Comparison of ENCODE assay signal across 2 cellular contexts in genomic region chr22:28911777-28912669, GRCh38.
A peak's percentile ranks its signal among the peaks of the same experiment; 100 is the strongest.
TF ChIP-seq lines count a peak whose summit lies in the region.

No MANE protein-coding gene starts in this region.

TF ChIP-seq in HEK293, 187 proteins besides CTCF, POLR2A, EP300 and RAD21 (continued from another document):
- TF ChIP-seq PRDM6 (tag by site-specific recombination; IDR thresholded peaks at IDR 0.05), result peak; percentile 82
- TF ChIP-seq FEZF1 (tag by site-specific recombination; IDR thresholded peaks at IDR 0.05), result peak; percentile 39; the same call in 1 of the 2 replicates
- TF ChIP-seq WT1 (tag by site-specific recombination; IDR thresholded peaks at IDR 0.05), result peak; percentile 73
- no peak for TF ChIP-seq ZNF416 (tag by site-specific recombination; IDR thresholded peaks at IDR 0.05)
- peak; percentile 63 for TF ChIP-seq ZNF335 (tag by site-specific recombination; conservative IDR thresholded peaks at IDR 0.05)
- TF ChIP-seq ZNF785 (tag by site-specific recombination; IDR thresholded peaks at IDR 0.05), result no peak
- no peak for TF ChIP-seq ZSCAN5A (tag by site-specific recombination; IDR thresholded peaks at IDR 0.05)
- TF ChIP-seq ZNF133 (tag by site-specific recombination; IDR thresholded peaks at IDR 0.05), result no peak
- peak; percentile 82 for TF ChIP-seq PRDM10 (tag by site-specific recombination; IDR thresholded peaks at IDR 0.05)
- no peak for TF ChIP-seq ZNF514 (tag by site-specific recombination; IDR thresholded peaks at IDR 0.05)
- no peak for TF ChIP-seq ZNF580 (tag by site-specific recombination; IDR thresholded peaks at IDR 0.05)
- TF ChIP-seq TCF7L2 (IDR thresholded peaks at IDR 0.05; ENCODE audit: borderline replicate concordance, low read depth, low read length), result peak; percentile 98
- TF ChIP-seq GLIS1 (tag by site-specific recombination; IDR thresholded peaks at IDR 0.05), result peak; percentile 39; the same call in 1 of the 2 replicates
- peak; percentile 16; the same call in 1 of the 2 replicates for TF ChIP-seq TRIM28 (IDR thresholded peaks at IDR 0.05; ENCODE audit: borderline replicate concordance, low read length)

TF ChIP-seq in HepG2, 621 proteins besides CTCF, POLR2A, EP300 and RAD21 (continued from another document and continues in another):
- TF ChIP-seq ZFP91 (CRISPR knock-in tag; IDR thresholded peaks at IDR 0.05; ENCODE audit: borderline replicate concordance) (no peak), SP5 (CRISPR knock-in tag; IDR thresholded peaks at IDR 0.05; ENCODE audit: borderline replicate concordance, low read depth) (no peak), SNAPC4 (CRISPR knock-in tag; IDR thresholded peaks at IDR 0.05) (no peak), NONO (IDR thresholded peaks at IDR 0.05) (no peak), NONO (CRISPR knock-in tag; conservative IDR thresholded peaks at IDR 0.05) (0 out of 2 replicates have a peak, but pooled peaks have one; percentile 11), RNF219 (CRISPR knock-in tag; IDR thresholded peaks at IDR 0.05) (no peak), MTA3 (CRISPR knock-in tag; IDR thresholded peaks at IDR 0.05) (no peak), ISL2 (CRISPR knock-in tag; IDR thresholded peaks at IDR 0.05) (peak; percentile 82), ZNF362 (CRISPR knock-in tag; IDR thresholded peaks at IDR 0.05; ENCODE audit: borderline replicate concordance) (peak; percentile 10; the same call in 1 of the 2 replicates), KLF15 (CRISPR knock-in tag; IDR thresholded peaks at IDR 0.05; ENCODE audit: borderline replicate concordance) (no peak), SATB2 (CRISPR knock-in tag; IDR thresholded peaks at IDR 0.05) (no peak), ZEB1 (IDR thresholded peaks at IDR 0.05; ENCODE audit: insufficient replicate concordance, low read depth) (peak; percentile 54), ZNF343 (CRISPR knock-in tag; IDR thresholded peaks at IDR 0.05) (no peak), ZSCAN21 (CRISPR knock-in tag; IDR thresholded peaks at IDR 0.05; ENCODE audit: borderline replicate concordance) (no peak), SOX13 (IDR thresholded peaks at IDR 0.05) (0 out of 2 replicates have a peak, but pooled peaks have one; percentile 14), SOX13 (CRISPR knock-in tag; conservative IDR thresholded peaks at IDR 0.05 in 1 of 2, IDR thresholded peaks at IDR 0.05 in 1 of 2) (peak in 1 of 2 experiments; percentile 49; a peak in 2 of 4 replicates), U2AF2 (IDR thresholded peaks at IDR 0.05; ENCODE audit: low read depth, low read length) (no peak), PATZ1 (CRISPR knock-in tag; IDR thresholded peaks at IDR 0.05) (peak; percentile 11; the same call in 1 of the 2 replicates), IRF2 (CRISPR knock-in tag; IDR thresholded peaks at IDR 0.05) (no peak), ZBED4 (CRISPR knock-in tag; IDR thresholded peaks at IDR 0.05; ENCODE audit: borderline replicate concordance) (0 out of 2 replicates have a peak, but pooled peaks have one; percentile 31), AKNA (CRISPR knock-in tag; IDR thresholded peaks at IDR 0.05; ENCODE audit: borderline replicate concordance) (no peak), MATR3 (CRISPR knock-in tag; IDR thresholded peaks at IDR 0.05) (no peak), CBFB (CRISPR knock-in tag; IDR thresholded peaks at IDR 0.05) (no peak), ZNF337 (CRISPR knock-in tag; IDR thresholded peaks at IDR 0.05; ENCODE audit: borderline replicate concordance, low read depth) (no peak)
